In the genomic region with DNA sequence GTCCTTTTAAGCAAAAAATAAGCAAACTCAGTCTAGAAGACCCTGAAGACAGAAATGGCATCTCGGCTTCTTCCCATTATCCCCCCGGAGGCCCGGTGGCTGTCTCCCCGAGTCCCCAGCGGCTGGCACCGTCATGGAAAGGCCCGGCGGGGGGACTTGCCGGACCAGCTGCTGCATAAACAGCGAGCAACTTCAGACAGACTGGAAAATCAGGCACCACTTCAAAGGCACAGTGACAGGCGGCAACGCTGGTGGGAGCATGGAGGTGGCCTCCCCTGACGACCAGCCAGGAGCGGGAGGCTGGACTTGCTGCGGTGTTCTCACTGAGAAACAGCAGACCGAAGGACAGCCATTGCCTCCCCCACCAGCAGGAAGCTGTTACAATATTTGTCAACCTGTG, we compare ENCODE assay signal across 22 cellular contexts. TPM values are rescaled to one million over a fixed set of nuclear protein-coding genes. Genes with fewer than 3 reads are reported as not detected.
"Had no signal": no experiment of that assay in that cellular context is flagged by ENCODE, and none has a peak within 500 bp of the region (broad histone marks: within the 10 kb centered on the region; RNA-seq: fewer than 3 reads in every experiment).

No MANE protein-coding gene starts in this region.

- H3K4me1 ChIP-seq: right atrium auricular region, transverse colon, vagina had no signal

- H3K4me3 Mint-ChIP-seq: activated naive CD8-positive, alpha-beta T cell treated with anti-CD3 and anti-CD28 coated beads, Interleukin-2, amount 50 U/mL, for 24 hours; activated T-helper 17 cell treated with anti-CD3 and anti-CD28 coated beads, Interleukin-2, amount 50 U/mL, for 72 hours; dendritic cell treated with granulocyte-macrophage colony-stimulating factor and Interleukin-4, amounts not matched to agents 40 ng/mL and 50 ng/mL, for 4 days; memory B cell; naive thymus-derived CD8-positive, alpha-beta T cell had no signal

- ATAC-seq: activated naive CD8-positive, alpha-beta T cell treated with anti-CD3 and anti-CD28 coated beads, Interleukin-2, amount 50 U/mL, for 24 hours; activated T-helper 17 cell treated with anti-CD3 and anti-CD28 coated beads, Interleukin-2, amount 50 U/mL, for 72 hours; left ventricle myocardium superior; naive thymus-derived CD8-positive, alpha-beta T cell had no signal

- H3K9me3 Mint-ChIP-seq: activated naive CD8-positive, alpha-beta T cell treated with anti-CD3 and anti-CD28 coated beads, Interleukin-2, amount 50 U/mL, for 24 hours; activated T-helper 17 cell treated with anti-CD3 and anti-CD28 coated beads, Interleukin-2, amount 50 U/mL, for 72 hours; dendritic cell treated with granulocyte-macrophage colony-stimulating factor and Interleukin-4, amounts not matched to agents 40 ng/mL and 50 ng/mL, for 4 days; memory B cell had no signal

- H3K36me3 Mint-ChIP-seq: memory B cell; naive thymus-derived CD8-positive, alpha-beta T cell had no signal

- H3K27ac ChIP-seq: epithelial cell of prostate, right atrium auricular region, transverse colon, vagina had no signal

- H3K27ac Mint-ChIP-seq: activated naive CD8-positive, alpha-beta T cell treated with anti-CD3 and anti-CD28 coated beads, Interleukin-2, amount 50 U/mL, for 24 hours; activated T-helper 17 cell treated with anti-CD3 and anti-CD28 coated beads, Interleukin-2, amount 50 U/mL, for 72 hours; dendritic cell treated with granulocyte-macrophage colony-stimulating factor and Interleukin-4, amounts not matched to agents 40 ng/mL and 50 ng/mL, for 4 days; memory B cell; naive thymus-derived CD8-positive, alpha-beta T cell had no signal

- DNase-seq: activated CD4-positive, CD25-positive, alpha-beta regulatory T cell treated with anti-CD3 and anti-CD28 coated beads, Interleukin-2, amount 50 U/mL, for 72 hours; activated naive CD4-positive, alpha-beta T cell treated with Interleukin-2 at 50 U/mL for 16 hours; activated naive CD8-positive, alpha-beta T cell treated with anti-CD3 and anti-CD28 coated beads, Interleukin-2, amount 50 U/mL, for 24 hours; aorta; cerebellar nuclear complex; head of caudate nucleus; kidney glomerular epithelial cell; left ventricle myocardium superior; naive thymus-derived CD8-positive, alpha-beta T cell; stimulated activated CD4-positive, alpha-beta T cell treated with anti-CD3 and anti-CD28 coated beads, Interleukin-15, amount 100 ng/mL, for 24 hours; stimulated activated CD4-positive, alpha-beta T cell treated with anti-CD3 and anti-CD28 coated beads, Interleukin-4, amount 100 ng/mL, for 24 hours; stimulated activated naive CD4-positive, alpha-beta T cell; transverse colon had no signal

- H3K27me3 ChIP-seq: vagina had no signal

- H3K4me3 ChIP-seq: right atrium auricular region, transverse colon, vagina had no signal

- H3K9me3 ChIP-seq: right atrium auricular region, transverse colon, vagina had no signal

- H3K4me1 Mint-ChIP-seq: activated naive CD8-positive, alpha-beta T cell treated with anti-CD3 and anti-CD28 coated beads, Interleukin-2, amount 50 U/mL, for 24 hours; activated T-helper 17 cell treated with anti-CD3 and anti-CD28 coated beads, Interleukin-2, amount 50 U/mL, for 72 hours; memory B cell had no signal

- H3K36me3 ChIP-seq: right atrium auricular region, transverse colon, vagina had no signal

RNA-seq across cellular contexts. Expression of gene C1QA, which starts 18.4 kb away (rescaled TPM):
- total RNA-seq: activated T-helper 17 cell treated with anti-CD3 and anti-CD28 coated beads, Interleukin-2, amount 50 U/mL, for 72 hours had no signal
- polyA plus RNA-seq: naive thymus-derived CD8-positive, alpha-beta T cell had no signal

RNA-seq across cellular contexts. Expression of gene C1QC, which starts 25.4 kb away (rescaled TPM):
- total RNA-seq: activated T-helper 17 cell treated with anti-CD3 and anti-CD28 coated beads, Interleukin-2, amount 50 U/mL, for 72 hours had no signal
- polyA plus RNA-seq: naive thymus-derived CD8-positive, alpha-beta T cell had no signal

RNA-seq across cellular contexts. Expression of gene C1QB, which starts 35.0 kb away (rescaled TPM):
- total RNA-seq: activated T-helper 17 cell treated with anti-CD3 and anti-CD28 coated beads, Interleukin-2, amount 50 U/mL, for 72 hours; naive thymus-derived CD8-positive, alpha-beta T cell had no signal
- polyA plus RNA-seq: naive thymus-derived CD8-positive, alpha-beta T cell had no signal

RNA-seq across cellular contexts. Expression of gene EPHA8, which starts 54.8 kb away (rescaled TPM):
- total RNA-seq: activated T-helper 17 cell treated with anti-CD3 and anti-CD28 coated beads, Interleukin-2, amount 50 U/mL, for 72 hours; aorta; left ventricle myocardium superior; mucosa of gallbladder; naive thymus-derived CD8-positive, alpha-beta T cell; posterior vena cava; right atrium auricular region; skeletal muscle tissue; transverse colon; vagina had no signal
- polyA plus RNA-seq: aorta; naive thymus-derived CD8-positive, alpha-beta T cell had no signal
